9 cellular contexts compared by ENCODE assay signal in the genomic region with DNA sequence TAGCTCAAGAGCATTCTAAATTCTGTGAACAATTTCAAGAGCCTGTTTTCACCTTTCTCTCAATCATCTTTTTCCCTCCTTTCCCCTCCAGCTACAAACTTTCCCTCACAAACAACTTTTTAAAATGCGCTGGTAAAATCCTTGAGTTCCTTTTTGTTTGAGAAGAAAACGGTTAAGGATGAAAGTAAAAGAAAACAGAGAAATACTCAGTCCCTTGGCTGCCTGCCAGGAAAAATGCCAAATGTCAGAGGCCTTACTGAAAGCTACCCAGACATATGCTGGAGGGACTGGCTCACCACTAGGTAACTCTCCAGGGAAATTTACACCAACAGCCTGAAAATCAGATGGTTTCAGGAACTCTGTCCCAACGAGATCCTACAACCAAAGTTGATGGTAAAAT. TPM values are rescaled to one million over a fixed set of nuclear protein-coding genes. Genes with fewer than 3 reads are reported as not detected.
DNase-seq lines count a peak whose midpoint lies in the region; ATAC-seq and TF ChIP-seq lines count a peak whose summit lies in the region.
"Had no signal": no experiment of that assay in that cellular context is flagged by ENCODE, and none has a peak within 500 bp of the region (broad histone marks: within the 10 kb centered on the region; RNA-seq: fewer than 3 reads in every experiment).

No MANE protein-coding gene starts in this region.

- no peaks in the 10 kb centered on the region for H3K9me3 Mint-ChIP-seq in type B pancreatic cell

- no peaks in the 10 kb centered on the region for H3K27me3 Mint-ChIP-seq in type B pancreatic cell

- DNase-seq in activated naive CD4-positive, alpha-beta T cell treated with anti-CD3 and anti-CD28 coated beads, Interleukin-2, amount 50 U/mL, for 16 hours: peak; percentile 67
- DNase-seq in lung microvascular endothelial cell (ENCODE audit: low read depth in 2 of 2): peak; percentile 66 to 76
- DNase-seq in type B pancreatic cell (ENCODE audit: extremely low spot score, unreplicated experiment): no peak
- no peak for DNase-seq in NCI-H187 treated with DMSO at 0.1 percent for 48 hours (lab: John Stamatoyannopoulos, UW)
- no peak for DNase-seq in SW 1271 (lab: John Stamatoyannopoulos, UW)

- H3K36me3 Mint-ChIP-seq in type B pancreatic cell: no peaks in the 10 kb centered on the region
- H3K36me3 Mint-ChIP-seq: brain had no signal

- H3K4me3 Mint-ChIP-seq in type B pancreatic cell: no peak overlapping the region
- H3K4me3 Mint-ChIP-seq: brain had no signal

- no peak for TF ChIP-seq CTCF in type B pancreatic cell (conservative IDR thresholded peaks at IDR 0.05)

- ATAC-seq in GM18858 (IDR thresholded peaks at IDR 0.05; ENCODE audit: unreplicated experiment) (peak; percentile 25), HG03378 (IDR thresholded peaks at IDR 0.05; ENCODE audit: unreplicated experiment) (peak; percentile 80), HG02623 (IDR thresholded peaks at IDR 0.05; ENCODE audit: unreplicated experiment) (no peak)

- peaks cover 31% of the 10 kb centered on the region for H3K4me1 Mint-ChIP-seq in type B pancreatic cell (ENCODE audit: unreplicated experiment)

- peak overlapping the region; percentile 29 for H3K27ac Mint-ChIP-seq in type B pancreatic cell

RNA-seq across cellular contexts. Expression of gene SERBP1, which starts 11.0 kb away (rescaled TPM):
- total RNA-seq in lung microvascular endothelial cell (112 and 120 TPM in 2 replicates), type B pancreatic cell (ENCODE audit: low replicate concordance) (252 and 277 TPM in 2 replicates)

Comparison
In these comparisons a context has a peak if more than half of its experiments do, and no peak if none do; other contexts are left out.
1. DNase-seq: peak in activated naive CD4-positive, alpha-beta T cell treated with anti-CD3 and anti-CD28 coated beads, Interleukin-2, amount 50 U/mL, for 16 hours (single experiment) and lung microvascular endothelial cell (2 of 2); none in type B pancreatic cell (single experiment), NCI-H187 treated with DMSO at 0.1 percent for 48 hours (single experiment) and SW 1271 (0 of 2).